ENCODE assay signal across 9 cellular contexts in the genomic region with DNA sequence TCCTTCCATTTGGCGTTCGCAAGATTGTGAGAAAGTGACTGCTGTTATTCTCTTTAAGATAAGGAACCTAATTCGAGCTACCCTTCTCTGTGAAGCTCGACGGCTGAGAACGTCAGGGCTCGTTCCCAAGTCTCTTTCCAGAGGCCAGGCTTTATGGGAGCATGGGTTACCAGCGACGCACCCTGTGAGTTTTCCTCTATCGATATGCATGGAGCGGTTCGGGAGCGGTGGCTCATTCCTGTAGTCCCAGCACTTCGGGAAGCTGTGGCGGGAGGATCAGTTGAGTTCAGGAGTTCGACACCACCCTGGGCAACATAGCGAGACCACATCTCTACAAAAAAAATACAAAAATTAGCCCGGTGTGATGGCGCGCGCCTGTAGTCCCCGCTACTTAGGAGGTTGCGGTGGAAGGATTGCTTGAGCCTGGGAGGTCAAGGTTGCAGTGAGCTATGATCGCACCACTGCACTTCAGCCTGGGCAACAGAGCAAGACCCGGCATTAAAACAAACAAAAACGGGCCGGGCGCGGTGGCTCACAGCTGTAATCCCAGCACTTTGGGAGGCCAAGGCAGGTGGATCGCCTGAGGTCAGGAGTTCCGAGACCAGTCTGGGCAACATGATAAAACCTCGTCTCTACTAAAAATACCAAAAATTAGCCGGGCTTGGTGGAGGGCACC. TPM values are rescaled to one million over a fixed set of nuclear protein-coding genes. Genes with fewer than 3 reads are reported as not detected.
DNase-seq lines count a peak whose midpoint lies in the region; ATAC-seq and TF ChIP-seq lines count a peak whose summit lies in the region.
"Had no signal": no experiment of that assay in that cellular context is flagged by ENCODE, and none has a peak within 500 bp of the region (broad histone marks: within the 10 kb centered on the region; RNA-seq: fewer than 3 reads in every experiment).

No MANE protein-coding gene starts in this region.

- intact Hi-C loops in ovary (cut with DNase I): loop anchor here in 1 of 4 donors (10.0 kb wide), 1 partner anchor 152 kb away; the partner anchor contains the start of gene ZNF329

- H3K4me3 ChIP-seq in ovary: peak overlapping the region; percentile 90

- no peaks in the 10 kb centered on the region for H3K27me3 ChIP-seq in ovary

- TF ChIP-seq CTCF in RWPE1 (conservative IDR thresholded peaks at IDR 0.05; ENCODE audit: low read depth) (no peak), ovary (IDR thresholded peaks at IDR 0.05) (no peak), omental fat pad (IDR thresholded peaks at IDR 0.05) (no peak)

- DNase-seq in EL (peak; percentile 45), RWPE1 (ENCODE audit: low spot score) (no peak), fibroblast of peridontal ligament (ENCODE audit: extremely low read depth) (peak; percentile 35), ovary (peak in 1 of 5 donors; percentile 21), COLO668 (lab: John Stamatoyannopoulos, UW; ENCODE audit: unreplicated experiment) (no peak), omental fat pad (ENCODE audit: low spot score) (no peak)
- DNase-seq in stimulated activated CD4-positive, alpha-beta T cell treated with anti-CD3 and anti-CD28 coated beads, Interleukin-1b, Interleukin-23, amount 100 ng/mL, for 48 hours: no peak

- H3K4me1 ChIP-seq in ovary (ENCODE audit: insufficient read depth): peaks cover 10% of the 10 kb centered on the region

- H3K9me3 ChIP-seq in ovary: peaks cover 0 to 49% of the 10 kb centered on the region in 2 donors

- WGBS in ovary, 3 donors: 23 to 26% (median 25%) methylated on average over 33 of the region's 33 CpGs

- TF ChIP-seq EP300 in ovary (IDR thresholded peaks at IDR 0.05): no peak

- H3K27ac ChIP-seq in RWPE1 (peak overlapping the region; percentile 82), ovary (peak overlapping the region in 1 of 2 donors; percentile 86)

- TF ChIP-seq POLR2A in ovary (IDR thresholded peaks at IDR 0.05): no peak

- ATAC-seq in omental fat pad (ENCODE audit: low FRiP score) (no peak), GM18498 (IDR thresholded peaks at IDR 0.05; ENCODE audit: unreplicated experiment) (no peak)

- POLR2A ChIA-PET in RWPE1 (lab: Yijun Ruan, JAX; ENCODE audit: low non-redundant PET): interaction anchor here (0.5 kb wide), 1 partner anchor 1846 kb away, joined by 3 read pairs; no protein-coding TSS in a partner anchor

- no peaks in the 10 kb centered on the region for H3K36me3 ChIP-seq in ovary

- CTCF ChIA-PET in RWPE1 (lab: Yijun Ruan, JAX): interaction anchor here (0.5 kb wide), 1 partner anchor 8 kb away, joined by 3 read pairs; no protein-coding TSS in a partner anchor

RNA-seq across cellular contexts. Expression of gene ZNF606, which starts 0.7 kb away (rescaled TPM):
- total RNA-seq in ovary (10 to 100 TPM; 13.4 to 38.1 (median 28.0) TPM), omental fat pad (10 to 100 TPM in 1 of 4 donors, 1 to 10 TPM in 3; 7.9 to 37.4 (median 8.5) TPM)
- polyA plus RNA-seq in ovary: 10 to 100 TPM in 1 of 2 donors, 1 to 10 TPM in 1; 7.3 to 14.5 TPM

RNA-seq across cellular contexts. Expression of gene C19orf18, which starts 29.0 kb away (rescaled TPM):
- total RNA-seq in ovary (1 to 10 TPM in 5 of 7 donors, under 1 TPM in 2; 0.36 to 2.4 (median 1.4) TPM), omental fat pad (1 to 10 TPM in 1 of 4 donors, under 1 TPM in 2, not detected in 1; 0.46 to 1.5 (median 0.96) TPM)
- polyA plus RNA-seq in ovary: 1 to 10 TPM in 1 of 2 donors, under 1 TPM in 1; 0.62 to 1.3 TPM

RNA-seq across cellular contexts. Expression of gene ZSCAN1, which starts 30.5 kb away (rescaled TPM):
- total RNA-seq in ovary (1 to 10 TPM in 1 of 7 donors, under 1 TPM in 4, not detected in 2; 0.54 to 2.6 (median 0.78) TPM), omental fat pad (not detected)
- under 1 TPM in 1 of 2 donors, not detected in 1; 0.38 TPM for polyA plus RNA-seq in ovary
- total RNA-seq: myocyte had no signal

RNA-seq across cellular contexts. Expression of gene ZNF256, which starts 55.8 kb away (rescaled TPM):
- total RNA-seq in ovary: 10 to 100 TPM in 4 of 7 donors, 1 to 10 TPM in 3; 2.8 to 13.1 (median 11.6) TPM
- polyA plus RNA-seq in ovary: 1 to 10 TPM; 5.9 to 7.7 TPM
- total RNA-seq in omental fat pad: 1 to 10 TPM; 3.1 to 7.9 (median 4.3) TPM

RNA-seq across cellular contexts. Expression of gene ZNF135, which starts 55.8 kb away (rescaled TPM):
- total RNA-seq in ovary (10 to 100 TPM in 6 of 7 donors, 1 to 10 TPM in 1; 9.0 to 17.5 (median 15.7) TPM), omental fat pad (10 to 100 TPM in 1 of 4 donors, 1 to 10 TPM in 3; 1.2 to 10.9 (median 4.3) TPM)
- polyA plus RNA-seq in ovary: 10 to 100 TPM; 11.4 to 12.0 TPM

Comparison
In these comparisons a context has a peak if more than half of its experiments do, and no peak if none do; other contexts are left out.
1. DNase-seq: peak in EL (single experiment) and fibroblast of peridontal ligament (single experiment); none in RWPE1 (single experiment), COLO668 (single experiment), omental fat pad (single experiment) and stimulated activated CD4-positive, alpha-beta T cell treated with anti-CD3 and anti-CD28 coated beads, Interleukin-1b, Interleukin-23, amount 100 ng/mL, for 48 hours (single experiment).